ENCODE assay signal across 18 cellular contexts in genomic region chr20:62843656-62844055, GRCh38. TPM values are rescaled to one million over a fixed set of nuclear protein-coding genes. Genes with fewer than 3 reads are reported as not detected.
DNase-seq lines count a peak whose midpoint lies in the region; ATAC-seq and TF ChIP-seq lines count a peak whose summit lies in the region.
"Had no signal": no experiment of that assay in that cellular context is flagged by ENCODE, and none has a peak within 500 bp of the region (broad histone marks: within the 10 kb centered on the region; RNA-seq: fewer than 3 reads in every experiment).

No MANE protein-coding gene starts in this region.

- no peak overlapping the region for H3K27ac Mint-ChIP-seq in natural killer cell treated with Interleukin-12 subunit alpha and Interleukin-12 subunit beta and Interleukin-15 and Interleukin-18, amount 100 ng/mL, for 72 hours
- H3K27ac Mint-ChIP-seq in natural killer cell: no peak overlapping the region
- no peak overlapping the region for H3K27ac Mint-ChIP-seq in effector memory CD8-positive, alpha-beta T cell

- no peak overlapping the region for H3K27ac ChIP-seq in RWPE2 (ENCODE audit: poor library complexity, severe bottlenecking)
- H3K27ac ChIP-seq: A549, C4-2B, RWPE1, SJCRH30 had no signal

- H3K36me3 Mint-ChIP-seq in natural killer cell treated with Interleukin-12 subunit alpha and Interleukin-12 subunit beta and Interleukin-15 and Interleukin-18, amount 100 ng/mL, for 72 hours: no peaks in the 10 kb centered on the region
- H3K36me3 Mint-ChIP-seq in natural killer cell: no peaks in the 10 kb centered on the region
- no peaks in the 10 kb centered on the region for H3K36me3 Mint-ChIP-seq in effector memory CD8-positive, alpha-beta T cell (ENCODE audit: insufficient read depth)

- H3K9me3 Mint-ChIP-seq in natural killer cell treated with Interleukin-12 subunit alpha and Interleukin-12 subunit beta and Interleukin-15 and Interleukin-18, amount 100 ng/mL, for 72 hours: no peaks in the 10 kb centered on the region
- no peaks in the 10 kb centered on the region for H3K9me3 Mint-ChIP-seq in natural killer cell
- H3K9me3 Mint-ChIP-seq in effector memory CD8-positive, alpha-beta T cell: no peaks in the 10 kb centered on the region

- no peaks in the 10 kb centered on the region for H3K27me3 Mint-ChIP-seq in natural killer cell treated with Interleukin-12 subunit alpha and Interleukin-12 subunit beta and Interleukin-15 and Interleukin-18, amount 100 ng/mL, for 72 hours
- H3K27me3 Mint-ChIP-seq in natural killer cell (ENCODE audit: low read depth in 2 of 2): no peaks in the 10 kb centered on the region
- H3K27me3 Mint-ChIP-seq in effector memory CD8-positive, alpha-beta T cell: no peaks in the 10 kb centered on the region

- TF ChIP-seq CTCF in natural killer cell (IDR thresholded peaks at IDR 0.05) (no peak), RWPE2 (IDR thresholded peaks at IDR 0.05; ENCODE audit: poor library complexity, severe bottlenecking) (no peak), fibroblast of villous mesenchyme (IDR thresholded peaks at IDR 0.05; ENCODE audit: insufficient read depth, low read depth, low read length) (no peak)

- no peaks in the 10 kb centered on the region for H3K9me3 ChIP-seq in RWPE2 (ENCODE audit: severe bottlenecking)
- H3K9me3 ChIP-seq: A549, SJCRH30 had no signal

- H3K36me3 ChIP-seq in RWPE2 (ENCODE audit: low read depth): peaks cover 28% of the 10 kb centered on the region

- intact Hi-C loops in natural killer cell (cut with micrococcal nuclease): no loop called here

- no peak overlapping the region for H3K4me3 ChIP-seq in RWPE2 (ENCODE audit: severe bottlenecking)
- H3K4me3 ChIP-seq in fibroblast of villous mesenchyme (ENCODE audit: low read depth, low read length): no peak overlapping the region
- H3K4me3 ChIP-seq: A549, SJCRH30 had no signal

- no peaks in the 10 kb centered on the region for H3K4me1 ChIP-seq in RWPE2 (ENCODE audit: insufficient read depth, poor library complexity, severe bottlenecking)
- H3K4me1 ChIP-seq: SJCRH30 had no signal

- no peaks in the 10 kb centered on the region for H3K27me3 ChIP-seq in RWPE2 (ENCODE audit: insufficient read depth, poor library complexity, severe bottlenecking)

- peak; percentile 15 for DNase-seq in natural killer cell treated with Interleukin-12 subunit alpha and Interleukin-12 subunit beta and Interleukin-15 and Interleukin-18, amount 100 ng/mL, for 72 hours (ENCODE audit: low spot score)
- no peak for DNase-seq in natural killer cell
- DNase-seq in RWPE2 (ENCODE audit: low spot score): peak; percentile 78
- DNase-seq in fibroblast of villous mesenchyme (ENCODE audit: low read depth): peak; percentile 26
- no peak for DNase-seq in activated CD8-positive, alpha-beta memory T cell treated with anti-CD3 and anti-CD28 coated beads, Interleukin-2, amount 50 U/mL, for 48 hours
- no peak for DNase-seq in effector memory CD8-positive, alpha-beta T cell
- DNase-seq in germinal center (ENCODE audit: low spot score): no peak
- DNase-seq: EL, H7, NCI-H1105 treated with DMSO at 0.1 percent for 48 hours, NCI-H187, NCI-H226, NCI-H526, SJCRH30 had no signal

- no peak overlapping the region for H3K4me3 Mint-ChIP-seq in natural killer cell treated with Interleukin-12 subunit alpha and Interleukin-12 subunit beta and Interleukin-15 and Interleukin-18, amount 100 ng/mL, for 72 hours
- H3K4me3 Mint-ChIP-seq in natural killer cell: no peak overlapping the region
- H3K4me3 Mint-ChIP-seq in effector memory CD8-positive, alpha-beta T cell: no peak overlapping the region

- peak in 1 of 2 donors; percentile 46 for ATAC-seq in natural killer cell treated with Interleukin-12 subunit alpha and Interleukin-12 subunit beta and Interleukin-15 and Interleukin-18, amount 100 ng/mL, for 72 hours
- ATAC-seq in natural killer cell (no peak), RWPE2 (ENCODE audit: low read depth) (peak; percentile 28)
- ATAC-seq in effector memory CD8-positive, alpha-beta T cell (replicated peaks): no peak
- ATAC-seq: A549 had no signal

- H3K4me1 Mint-ChIP-seq in natural killer cell treated with Interleukin-12 subunit alpha and Interleukin-12 subunit beta and Interleukin-15 and Interleukin-18, amount 100 ng/mL, for 72 hours (ENCODE audit: low read depth in 2 of 2): no peaks in the 10 kb centered on the region
- peaks cover 3 to 4% of the 10 kb centered on the region in 2 donors for H3K4me1 Mint-ChIP-seq in natural killer cell
- no peaks in the 10 kb centered on the region for H3K4me1 Mint-ChIP-seq in effector memory CD8-positive, alpha-beta T cell (ENCODE audit: low read depth in 2 of 2)

RNA-seq across cellular contexts. Expression of gene TCFL5, which starts 18.0 kb away (rescaled TPM):
- total RNA-seq in natural killer cell treated with Interleukin-12 subunit alpha and Interleukin-12 subunit beta and Interleukin-15 and Interleukin-18, amount 100 ng/mL, for 72 hours: 1 to 10 TPM; 4.1 to 5.9 TPM
- total RNA-seq in natural killer cell (1 to 10 TPM; 5.1 to 8.0 (median 6.4) TPM), fibroblast of villous mesenchyme (12.6 and 19.0 TPM in 2 replicates)

RNA-seq across cellular contexts. Expression of gene COL9A3, which starts 26.8 kb away (rescaled TPM):
- not detected for total RNA-seq in natural killer cell treated with Interleukin-12 subunit alpha and Interleukin-12 subunit beta and Interleukin-15 and Interleukin-18, amount 100 ng/mL, for 72 hours
- 1 to 10 TPM in 1 of 3 donors, not detected in 2; 1.9 TPM for total RNA-seq in natural killer cell
- under 0.01 and 0.43 TPM in 2 replicates for total RNA-seq in fibroblast of villous mesenchyme
- total RNA-seq: LHCN-M2 had no signal

RNA-seq across cellular contexts. Expression of gene OGFR, which starts 39.0 kb away (rescaled TPM):
- total RNA-seq in natural killer cell treated with Interleukin-12 subunit alpha and Interleukin-12 subunit beta and Interleukin-15 and Interleukin-18, amount 100 ng/mL, for 72 hours: 10 to 100 TPM; 75.9 to 88.7 TPM
- 10 to 100 TPM; 71.0 to 84.0 (median 83.0) TPM for total RNA-seq in natural killer cell
- total RNA-seq in fibroblast of villous mesenchyme: 30.3 and 33.7 TPM in 2 replicates

RNA-seq across cellular contexts. Expression of gene MRGBP, which starts 47.4 kb away (rescaled TPM):
- total RNA-seq in natural killer cell treated with Interleukin-12 subunit alpha and Interleukin-12 subunit beta and Interleukin-15 and Interleukin-18, amount 100 ng/mL, for 72 hours: 10 to 100 TPM; 14.4 to 19.3 TPM
- total RNA-seq in natural killer cell: 10 to 100 TPM in 2 of 3 donors, 1 to 10 TPM in 1; 8.3 to 12.8 (median 10.0) TPM
- 22.2 and 23.7 TPM in 2 replicates for total RNA-seq in fibroblast of villous mesenchyme

Comparison
In these comparisons a context has a peak if more than half of its experiments do, and no peak if none do; other contexts are left out.
1. DNase-seq: peak in natural killer cell treated with Interleukin-12 subunit alpha and Interleukin-12 subunit beta and Interleukin-15 and Interleukin-18, amount 100 ng/mL, for 72 hours (single experiment), RWPE2 (single experiment) and fibroblast of villous mesenchyme (single experiment); none in natural killer cell (single experiment), activated CD8-positive, alpha-beta memory T cell treated with anti-CD3 and anti-CD28 coated beads, Interleukin-2, amount 50 U/mL, for 48 hours (single experiment), effector memory CD8-positive, alpha-beta T cell (0 of 3) and germinal center (single experiment).